9 cellular contexts compared by ENCODE assay signal in the genomic region with DNA sequence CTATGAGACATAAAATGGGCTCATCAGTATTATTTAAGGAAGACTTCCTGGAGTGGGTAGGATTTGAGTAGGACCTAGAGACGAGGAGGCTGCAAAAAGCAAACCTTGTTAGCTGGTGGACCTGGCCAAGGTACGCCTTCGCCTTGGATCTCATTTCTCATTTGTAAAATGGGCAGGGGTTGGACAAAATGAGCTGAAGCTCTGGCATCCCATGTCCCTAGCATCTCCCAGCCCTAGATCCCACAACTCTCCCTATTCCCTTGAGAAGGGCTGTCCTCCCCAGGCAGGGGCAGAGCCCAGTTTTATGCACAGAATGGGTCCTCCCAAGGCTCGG. TPM values are rescaled to one million over a fixed set of nuclear protein-coding genes. Genes with fewer than 3 reads are reported as not detected.
A peak's percentile ranks its signal among the peaks of the same experiment; 100 is the strongest.
DNase-seq lines count a peak whose midpoint lies in the region; ATAC-seq and TF ChIP-seq lines count a peak whose summit lies in the region.
"Had no signal": no experiment of that assay in that cellular context is flagged by ENCODE, and none has a peak within 500 bp of the region (broad histone marks: within the 10 kb centered on the region; RNA-seq: fewer than 3 reads in every experiment).

No MANE protein-coding gene starts in this region.

- in situ Hi-C loops in astrocyte of the cerebellum (cut with HindIII; ENCODE audit: low sequenced_read_pairs) = no loop called here

- H3K9ac ChIP-seq in mucosa of stomach (ENCODE audit: low read length) = peak overlapping the region; percentile 95

- H3K9me3 ChIP-seq in left ventricle myocardium inferior (replicated peaks) = no peaks in the 10 kb centered on the region
- no peaks in the 10 kb centered on the region for H3K9me3 ChIP-seq in mucosa of stomach (ENCODE audit: control insufficient read depth, low read length)
- no peaks in the 10 kb centered on the region for H3K9me3 ChIP-seq in upper lobe of right lung

- H3K4me1 ChIP-seq in left ventricle myocardium inferior = peaks cover 42% of the 10 kb centered on the region
- peaks cover 80% of the 10 kb centered on the region for H3K4me1 ChIP-seq in mucosa of stomach (ENCODE audit: control insufficient read depth, insufficient read depth, low read length)
- H3K4me1 ChIP-seq in upper lobe of right lung = peaks cover 14% of the 10 kb centered on the region

- TF ChIP-seq CTCF in left ventricle myocardium inferior (IDR thresholded peaks at IDR 0.05; ENCODE audit: borderline replicate concordance) (no peak), astrocyte of the cerebellum (IDR thresholded peaks at IDR 0.05; ENCODE audit: low read depth, low read length, missing control alignments) (no peak), upper lobe of right lung (IDR thresholded peaks at IDR 0.05) (no peak)

- peaks cover 4% of the 10 kb centered on the region for H3K36me3 ChIP-seq in left ventricle myocardium inferior
- H3K36me3 ChIP-seq in mucosa of stomach (ENCODE audit: control insufficient read depth, insufficient read depth, low read length) = peaks cover 4% of the 10 kb centered on the region
- no peaks in the 10 kb centered on the region for H3K36me3 ChIP-seq in upper lobe of right lung

- no peak for DNase-seq in left ventricle myocardium inferior
- no peak for DNase-seq in cardiac septum (ENCODE audit: low spot score)
- DNase-seq in astrocyte of the cerebellum (ENCODE audit: low read depth) = no peak
- DNase-seq in upper lobe of right lung = no peak
- DNase-seq in SHP77 (lab: John Stamatoyannopoulos, UW) = no peak
- no peak for DNase-seq in T-helper 9 cell
- DNase-seq in islet precursor cell = no peak

- H3K27ac ChIP-seq in left ventricle myocardium inferior (replicated peaks) = peak overlapping the region; percentile 88
- H3K27ac ChIP-seq in upper lobe of right lung = peak overlapping the region; percentile 78

- H3K4me3 ChIP-seq in left ventricle myocardium inferior (peak overlapping the region; percentile 74), astrocyte of the cerebellum (ENCODE audit: low read depth, low read length) (peak overlapping the region; percentile 59), mucosa of stomach (ENCODE audit: low read length) (no peak overlapping the region), upper lobe of right lung (peak overlapping the region; percentile 63)

- ATAC-seq in upper lobe of right lung = no peak

- H3K27me3 ChIP-seq in left ventricle myocardium inferior (ENCODE audit: low read depth) (no peaks in the 10 kb centered on the region), mucosa of stomach (ENCODE audit: control insufficient read depth, insufficient read depth, low read length) (no peaks in the 10 kb centered on the region), upper lobe of right lung (no peaks in the 10 kb centered on the region)

- intact Hi-C loops in left ventricle myocardium inferior (cut with micrococcal nuclease) (loop anchor here (10.0 kb wide), 2 partner anchors 62 to 298 kb away; no protein-coding TSS in a partner anchor), cardiac septum (cut with DNase I) (loop anchor here (2.0 to 10.0 kb wide), 4 partner anchors 66 to 408 kb away; no protein-coding TSS in a partner anchor), upper lobe of right lung (cut with DNase I) (loop anchor here (10.0 kb wide), 2 partner anchors 138 to 298 kb away; no protein-coding TSS in a partner anchor)

RNA-seq across cellular contexts. Expression of a gene that starts 0.3 kb away (rescaled TPM):
- total RNA-seq in left ventricle myocardium inferior (66.3 TPM), cardiac septum (51.9 TPM), upper lobe of right lung (31.6 TPM)

RNA-seq across cellular contexts. Expression of a gene that starts 13.8 kb away (rescaled TPM):
- 0.58 TPM for total RNA-seq in left ventricle myocardium inferior
- total RNA-seq in cardiac septum = 0.13 TPM
- total RNA-seq in upper lobe of right lung = not detected

RNA-seq across cellular contexts. Expression of a gene that starts 14.1 kb away (rescaled TPM):
- total RNA-seq in left ventricle myocardium inferior (19.9 TPM), cardiac septum (8.5 TPM), upper lobe of right lung (0.09 TPM)
- total RNA-seq: Daoy had no signal

RNA-seq across cellular contexts. Expression of a gene that starts 38.4 kb away (rescaled TPM):
- total RNA-seq in left ventricle myocardium inferior = 0.82 TPM
- 0.13 TPM for total RNA-seq in cardiac septum
- 1.3 TPM for total RNA-seq in upper lobe of right lung
